ENCODE assay signal across 23 cellular contexts in the genomic region with DNA sequence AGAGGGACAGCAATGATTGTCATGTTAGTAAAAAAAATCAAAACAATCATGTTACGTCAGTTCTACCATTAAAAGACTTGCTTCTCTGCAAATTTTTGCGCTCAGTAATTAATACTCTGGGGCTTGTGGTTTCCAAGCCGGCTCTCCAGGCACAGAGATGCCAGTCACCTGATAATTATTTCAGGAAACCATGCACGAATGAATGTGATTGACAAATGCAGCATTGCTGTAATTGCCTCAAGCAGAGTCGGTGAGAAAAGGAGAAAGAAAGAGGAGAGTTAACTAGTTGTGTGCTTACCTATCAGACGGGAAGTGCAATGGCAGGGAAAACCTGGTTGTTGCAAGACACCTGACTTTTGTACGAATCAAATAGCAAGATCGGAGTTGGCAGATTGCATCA.
A peak's percentile ranks its signal among the peaks of the same experiment; 100 is the strongest.
DNase-seq lines count a peak whose midpoint lies in the region; ATAC-seq, FAIRE-seq and TF ChIP-seq lines count a peak whose summit lies in the region.
"Had no signal": no experiment of that assay in that cellular context is flagged by ENCODE, and none has a peak within 500 bp of the region (broad histone marks: within the 10 kb centered on the region; RNA-seq: fewer than 3 reads in every experiment).

No MANE protein-coding gene starts in this region.

- DNase-seq in NCI-H748 (lab: John Stamatoyannopoulos, UW; ENCODE audit: unreplicated experiment) (peak; percentile 66), NCI-H748 treated with DMSO at 0.1 percent for 48 hours (lab: John Stamatoyannopoulos, UW) (no peak), H1 (ENCODE audit: low read depth in 1 of 2, low spot score in 2 of 2) (no peak), NCI-H1436 treated with DMSO at 0.1 percent for 48 hours (lab: John Stamatoyannopoulos, UW) (no peak), sciatic nerve (ENCODE audit: low spot score) (no peak)
- DNase-seq: 8988T; ACHN; AML-193; BE2C; Caco-2; CD4-positive, CD25-positive, alpha-beta regulatory T cell; CD8-positive, alpha-beta T cell; EL; GDM1; GOT3; H7; HCEC 1CT had no signal

- no peaks in the 10 kb centered on the region for H3K36me3 ChIP-seq in H1 (ENCODE audit: control insufficient read depth in 2 of 4, insufficient read depth in 4 of 4, low read length in 3 of 4)
- H3K36me3 ChIP-seq: BE2C had no signal

- H3K4me1 ChIP-seq in H1 (replicated peaks in 1 of 4; ENCODE audit: control insufficient read depth in 3 of 4, insufficient read depth in 4 of 4, low read length in 3 of 4): peaks cover 0 to 2% (median under 1%) of the 10 kb centered on the region in 4 experiments; a peak in 3 of 7 replicates
- H3K4me1 ChIP-seq: A549, BE2C, Caco-2 had no signal

- no peak overlapping the region for H2BK5ac ChIP-seq in H1 (ENCODE audit: low read depth, low read length)

- no peak overlapping the region for H2BK12ac ChIP-seq in H1 (ENCODE audit: low read depth, low read length)

- no peak overlapping the region for H4K5ac ChIP-seq in H1 (ENCODE audit: insufficient read length, low read depth, low read length)

- FAIRE-seq in H1 (lab: Jason Lieb, UNC): no peak
- FAIRE-seq: A549, GM12878, GM19239 had no signal

- H3K4ac ChIP-seq in H1 (replicated peaks; ENCODE audit: insufficient read length, low read depth, low read length): no peak overlapping the region

- no peak for TF ChIP-seq EP300 in H1 (IDR thresholded peaks at IDR 0.05; ENCODE audit: borderline replicate concordance in 1 of 2, low read depth in 2 of 2, low read length in 2 of 2)

- H3K27ac ChIP-seq in VCaP: peak overlapping the region; percentile 22; the same call in 1 of the 2 replicates
- H3K27ac ChIP-seq in H1 (ENCODE audit: low read depth, low read length): no peak overlapping the region
- H3K27ac ChIP-seq: A549, C4-2B had no signal

- no peaks in the 10 kb centered on the region for H3K79me1 ChIP-seq in H1 (ENCODE audit: low read depth, low read length)

- no peak overlapping the region for H4K91ac ChIP-seq in H1 (replicated peaks; ENCODE audit: insufficient read length, low read length)

- no peaks in the 10 kb centered on the region for H3K23me2 ChIP-seq in H1 (ENCODE audit: low read depth, low read length)

- no peak overlapping the region for H3K9ac ChIP-seq in H1 (replicated peaks in 1 of 4; ENCODE audit: extremely low read depth in 1 of 4, low read depth in 3 of 4, low read length in 3 of 4)

- H2BK120ac ChIP-seq in H1 (replicated peaks; ENCODE audit: low read depth, low read length): no peak overlapping the region

- H3K27me3 ChIP-seq in H1 (replicated peaks in 1 of 4; ENCODE audit: control insufficient read depth in 3 of 4, extremely low read depth in 1 of 4, insufficient read depth in 3 of 4, low read length in 3 of 4): no peaks in the 10 kb centered on the region
- H3K27me3 ChIP-seq: BE2C had no signal

- H3K4me3 ChIP-seq in H1 (ENCODE audit: extremely low read depth in 1 of 4, insufficient read depth in 2 of 4, low read depth in 3 of 4, low read length in 4 of 4): no peak overlapping the region
- H3K4me3 ChIP-seq: A549, GM12878 had no signal

- POLR2A ChIA-PET in H1 (lab: Charles Lee; ENCODE audit: partially characterized antibody): no interaction called here

- no peak for TF ChIP-seq POLR2A in H1 (IDR thresholded peaks at IDR 0.05; ENCODE audit: control extremely low read depth in 1 of 2, low read depth in 2 of 2, low read length in 2 of 2)

- no peaks in the 10 kb centered on the region for H3K9me3 ChIP-seq in H1 (ENCODE audit: insufficient read depth in 2 of 2, low read depth in 1 of 2, low read length in 1 of 2)
- H3K9me3 ChIP-seq: A549, BE2C, Caco-2 had no signal

- no peak overlapping the region for H2AK5ac ChIP-seq in H1 (ENCODE audit: low read depth, low read length)

- no peak overlapping the region for H3K4me2 ChIP-seq in H1 (ENCODE audit: insufficient read depth in 1 of 2, low read depth in 2 of 2, low read length in 2 of 2)
- H3K4me2 ChIP-seq: A549 had no signal

- H3K23ac ChIP-seq in H1 (ENCODE audit: insufficient read length): no peak overlapping the region

- intact Hi-C loops in sciatic nerve (cut with DNase I): no loop called here

- H2BK20ac ChIP-seq in H1 (ENCODE audit: low read length): no peak overlapping the region

- H4K8ac ChIP-seq in H1 (ENCODE audit: extremely low read depth, insufficient read depth, low read length): no peak overlapping the region

- no peak overlapping the region for H2BK15ac ChIP-seq in H1 (ENCODE audit: low read length)

- no peak overlapping the region for H3K18ac ChIP-seq in H1 (ENCODE audit: extremely low read depth, low read length)

- TF ChIP-seq CTCF in VCaP (conservative IDR thresholded peaks at IDR 0.05): no peak
- TF ChIP-seq CTCF in H1 (IDR thresholded peaks at IDR 0.05; ENCODE audit: control extremely low read depth in 1 of 3, insufficient read depth in 1 of 3, low read depth in 1 of 3, low read length in 3 of 3): no peak

- H3K79me2 ChIP-seq in H1 (ENCODE audit: control insufficient read depth in 1 of 2, insufficient read depth in 2 of 2, low read length in 2 of 2): no peaks in the 10 kb centered on the region

- no peak overlapping the region for H3K56ac ChIP-seq in H1 (replicated peaks; ENCODE audit: insufficient read length, low read depth, low read length)

- WGBS in H1 (ENCODE audit: extremely low coverage in 1 of 2, insufficient coverage in 1 of 2, insufficient read length in 1 of 2, insufficient replicate concordance in 2 of 2, low coverage in 1 of 2, low lambda C conversion rate in 2 of 2, missing lambda C conversion rate in 1 of 2), 2 experiments: 91% methylated on average over 8 of the region's 8 CpGs; no CpG with 5 or more reads in 1 of the 2 experiments

- 0 out of 2 replicates have a peak overlapping the region, but pooled peaks have one; percentile 46 for H2AFZ ChIP-seq in H1 (ENCODE audit: low read length)

- no peak for ATAC-seq in sciatic nerve
- ATAC-seq in HG03196 (IDR thresholded peaks at IDR 0.05; ENCODE audit: unreplicated experiment): no peak
- ATAC-seq: A549; CD8-positive, alpha-beta T cell; GM12878 had no signal

- TF ChIP-seq RAD21 in H1 (IDR thresholded peaks at IDR 0.05 in 1 of 2, conservative IDR thresholded peaks at IDR 0.05 in 1 of 2; ENCODE audit: low read depth in 2 of 2, low read length in 2 of 2): no peak

- CTCF ChIA-PET in H1 (lab: Charles Lee; ENCODE audit: partially characterized antibody): interaction anchor here (1.0 to 1.7 kb wide), 2 partner anchors 90 to 468 kb away, joined by 3 to 4 read pairs; no protein-coding TSS in a partner anchor

- no peaks in the 10 kb centered on the region for H4K20me1 ChIP-seq in H1 (replicated peaks in 1 of 2; ENCODE audit: control insufficient read depth in 1 of 2, insufficient read depth in 2 of 2, low read length in 2 of 2)

- no peak overlapping the region for H3K14ac ChIP-seq in H1 (ENCODE audit: insufficient read length)

TF ChIP-seq in H1, 55 proteins besides CTCF, POLR2A, EP300 and RAD21:
- TF ChIP-seq BACH1 (IDR thresholded peaks at IDR 0.05; ENCODE audit: low read length) (no peak), RFX5 (IDR thresholded peaks at IDR 0.05; ENCODE audit: borderline replicate concordance, low read depth, low read length) (no peak), HDAC6 (IDR thresholded peaks at IDR 0.05; ENCODE audit: low read depth, low read length) (no peak), GTF2F1 (IDR thresholded peaks at IDR 0.05; ENCODE audit: borderline replicate concordance, low read depth, low read length) (no peak), FOSL1 (IDR thresholded peaks at IDR 0.05; ENCODE audit: insufficient read depth, low read depth, low read length) (no peak)
